ENCODE assay signal across 15 cellular contexts in genomic region chr22:38740754-38741153, GRCh38. TPM values are rescaled to one million over a fixed set of nuclear protein-coding genes. Genes with fewer than 3 reads are reported as not detected.
DNase-seq lines count a peak whose midpoint lies in the region; TF ChIP-seq lines count a peak whose summit lies in the region.
"Had no signal": no experiment of that assay in that cellular context is flagged by ENCODE, and none has a peak within 500 bp of the region (broad histone marks: within the 10 kb centered on the region; RNA-seq: fewer than 3 reads in every experiment).

No MANE protein-coding gene starts in this region.

- CTCF ChIA-PET in activated CD4-positive, alpha-beta T cell treated with anti-CD3 and anti-CD28 coated beads, Interleukin-2, amount 10 ng/mL, durations not matched to agents 7 days and 5 days (lab: Charles Lee): interaction anchor here (1.5 to 1.8 kb wide), 2 partner anchors 12 to 25 kb away, joined by 3 to 6 read pairs; no protein-coding TSS in a partner anchor
- CTCF ChIA-PET in GM10248 (lab: Yijun Ruan, JAX): interaction anchor here (1.2 to 2.3 kb wide), 3 partner anchors 11 to 16 kb away, joined by 3 to 8 read pairs (median 3); no protein-coding TSS in a partner anchor

- H3K4me3 Mint-ChIP-seq in activated CD4-positive, alpha-beta T cell treated with anti-CD3 and anti-CD28 coated beads, Interleukin-2, amount 10 ng/mL, durations not matched to agents 7 days and 5 days: no peak overlapping the region
- H3K4me3 Mint-ChIP-seq in nephron progenitor cell: no peak overlapping the region
- H3K4me3 Mint-ChIP-seq: activated T-helper 1 cell treated with anti-CD3 and anti-CD28 coated beads, Interleukin-12 subunit alpha, Interleukin-12 subunit beta, Interleukin-2, Interleukin-4 antibody, amounts not matched to agents 30 ng/mL and 10 ng/mL and 1 ng/mL, durations not matched to agents 14 hours and 24 hours and 36 hours had no signal

- peak overlapping the region; percentile 64 for H3K27ac Mint-ChIP-seq in activated CD4-positive, alpha-beta T cell treated with anti-CD3 and anti-CD28 coated beads, Interleukin-2, amount 10 ng/mL, durations not matched to agents 7 days and 5 days
- peak overlapping the region; percentile 64 for H3K27ac Mint-ChIP-seq in nephron progenitor cell

- H3K36me3 Mint-ChIP-seq in activated CD4-positive, alpha-beta T cell treated with anti-CD3 and anti-CD28 coated beads, Interleukin-2, amount 10 ng/mL, durations not matched to agents 7 days and 5 days (ENCODE audit: low read depth): peaks cover 86% of the 10 kb centered on the region
- H3K36me3 Mint-ChIP-seq in nephron progenitor cell (ENCODE audit: low read depth): peaks cover 62% of the 10 kb centered on the region

- no peaks in the 10 kb centered on the region for H3K9me3 Mint-ChIP-seq in activated CD4-positive, alpha-beta T cell treated with anti-CD3 and anti-CD28 coated beads, Interleukin-2, amount 10 ng/mL, durations not matched to agents 7 days and 5 days
- no peaks in the 10 kb centered on the region for H3K9me3 Mint-ChIP-seq in nephron progenitor cell
- H3K9me3 Mint-ChIP-seq: activated T-helper 1 cell treated with anti-CD3 and anti-CD28 coated beads, Interleukin-12 subunit alpha, Interleukin-12 subunit beta, Interleukin-2, Interleukin-4 antibody, amounts not matched to agents 30 ng/mL and 10 ng/mL and 1 ng/mL, durations not matched to agents 14 hours and 24 hours and 36 hours had no signal

- peak overlapping the region; percentile 99 for H3K27ac ChIP-seq in caudate nucleus (ENCODE audit: low read depth, low read length)

- TF ChIP-seq CTCF in GM10248 (IDR thresholded peaks at IDR 0.05; ENCODE audit: control extremely low read depth, extremely low read depth, low read depth, missing control alignments): peak; percentile 4
- TF ChIP-seq CTCF in nephron progenitor cell (IDR thresholded peaks at IDR 0.05): no peak

- peaks cover 65% of the 10 kb centered on the region for H3K4me1 Mint-ChIP-seq in activated CD4-positive, alpha-beta T cell treated with anti-CD3 and anti-CD28 coated beads, Interleukin-2, amount 10 ng/mL, durations not matched to agents 7 days and 5 days
- peaks cover 10% of the 10 kb centered on the region for H3K4me1 Mint-ChIP-seq in nephron progenitor cell

- no peaks in the 10 kb centered on the region for H3K27me3 Mint-ChIP-seq in activated CD4-positive, alpha-beta T cell treated with anti-CD3 and anti-CD28 coated beads, Interleukin-2, amount 10 ng/mL, durations not matched to agents 7 days and 5 days
- H3K27me3 Mint-ChIP-seq in nephron progenitor cell (ENCODE audit: low read depth, poor library complexity): no peaks in the 10 kb centered on the region

- POLR2A ChIA-PET in activated CD4-positive, alpha-beta T cell treated with anti-CD3 and anti-CD28 coated beads, Interleukin-2, amount 10 ng/mL, durations not matched to agents 7 days and 5 days (lab: Charles Lee): no interaction called here
- POLR2A ChIA-PET in GM10248 (lab: Yijun Ruan, JAX): no interaction called here

- no peak for DNase-seq in activated CD4-positive, alpha-beta T cell treated with anti-CD3 and anti-CD28 coated beads, Interleukin-2, amount 10 ng/mL, durations not matched to agents 7 days and 5 days
- no peak for DNase-seq in activated CD4-positive, alpha-beta T cell treated with anti-CD3 and anti-CD28 coated beads for 4 hours
- DNase-seq in GM10248 (ENCODE audit: extremely low spot score) (no peak), caudate nucleus (lab: John Stamatoyannopoulos, UW) (peak in 1 of 61 donors; percentile 25), nephron progenitor cell (no peak), HuH-7.5 (ENCODE audit: low spot score) (no peak), NCI-H446 treated with DMSO at 0.1 percent for 48 hours (lab: John Stamatoyannopoulos, UW) (no peak)
- no peak for DNase-seq in activated T-cell treated with anti-CD3 and anti-CD28 coated beads, Interleukin-2, amount 50 U/mL, for 48 hours
- DNase-seq: activated CD4-positive, alpha-beta T cell treated with anti-CD3 and anti-CD28 coated beads for 48 hours; Calu3; hippocampal formation; MV-4-11; SHP77; stimulated activated naive CD4-positive, alpha-beta T cell had no signal

RNA-seq across cellular contexts. Expression of gene SUN2, which starts 15.0 kb away (rescaled TPM):
- total RNA-seq in activated CD4-positive, alpha-beta T cell treated with anti-CD3 and anti-CD28 coated beads, Interleukin-2, amount 10 ng/mL, durations not matched to agents 7 days and 5 days: 100 to 1,000 TPM; 582 to 702 TPM

RNA-seq across cellular contexts. Expression of gene GTPBP1, which starts 35.0 kb away (rescaled TPM):
- total RNA-seq in activated CD4-positive, alpha-beta T cell treated with anti-CD3 and anti-CD28 coated beads, Interleukin-2, amount 10 ng/mL, durations not matched to agents 7 days and 5 days: 10 to 100 TPM; 68.5 to 77.1 TPM

RNA-seq across cellular contexts. Expression of gene JOSD1, which starts 40.0 kb away (rescaled TPM):
- 10 to 100 TPM; 56.4 to 61.8 TPM for total RNA-seq in activated CD4-positive, alpha-beta T cell treated with anti-CD3 and anti-CD28 coated beads, Interleukin-2, amount 10 ng/mL, durations not matched to agents 7 days and 5 days

RNA-seq across cellular contexts. Expression of gene DNAL4, which starts 53.2 kb away (rescaled TPM):
- 10 to 100 TPM in 1 of 2 experiments, 1 to 10 TPM in 1; 7.9 to 10.2 TPM for total RNA-seq in activated CD4-positive, alpha-beta T cell treated with anti-CD3 and anti-CD28 coated beads, Interleukin-2, amount 10 ng/mL, durations not matched to agents 7 days and 5 days

RNA-seq across cellular contexts. Expression of gene TOMM22, which starts 59.0 kb away (rescaled TPM):
- 10 to 100 TPM; 83.0 to 88.9 TPM for total RNA-seq in activated CD4-positive, alpha-beta T cell treated with anti-CD3 and anti-CD28 coated beads, Interleukin-2, amount 10 ng/mL, durations not matched to agents 7 days and 5 days
